In genomic region chr16:3259097-3259496, GRCh38 we compare ENCODE assay signal across 2 cellular contexts.
TF ChIP-seq lines count a peak whose summit lies in the region.

No MANE protein-coding gene starts in this region.

TF ChIP-seq in IMR-90, 13 proteins besides CTCF, POLR2A, EP300 and RAD21:
- TF ChIP-seq MAZ (IDR thresholded peaks at IDR 0.05; ENCODE audit: borderline replicate concordance, low read depth, low read length) (no peak), RCOR1 (IDR thresholded peaks at IDR 0.05; ENCODE audit: insufficient replicate concordance, low read length) (no peak), CEBPB (IDR thresholded peaks at IDR 0.05; ENCODE audit: low read depth, low read length) (no peak), BHLHE40 (IDR thresholded peaks at IDR 0.05; ENCODE audit: low read depth, low read length) (no peak), USF2 (IDR thresholded peaks at IDR 0.05; ENCODE audit: low read depth, low read length) (no peak), MXI1 (IDR thresholded peaks at IDR 0.05; ENCODE audit: borderline replicate concordance, low read depth, low read length) (no peak), NFE2L2 (IDR thresholded peaks at IDR 0.05; ENCODE audit: low read depth, low read length) (no peak)
TF ChIP-seq in IMR-90: peak in this region for 0.

TF ChIP-seq in HepG2, 621 proteins besides CTCF, POLR2A, EP300 and RAD21 (continues in another document):
- no peak for TF ChIP-seq TEF (CRISPR knock-in tag; IDR thresholded peaks at IDR 0.05)
- no peak for TF ChIP-seq ZC3H13 (CRISPR knock-in tag; IDR thresholded peaks at IDR 0.05)
- peak; percentile 63 for TF ChIP-seq BCL6 (CRISPR knock-in tag; IDR thresholded peaks at IDR 0.05)
- no peak for TF ChIP-seq ZNF749 (CRISPR knock-in tag; IDR thresholded peaks at IDR 0.05; ENCODE audit: borderline replicate concordance)
- no peak for TF ChIP-seq KDM2A (CRISPR knock-in tag; IDR thresholded peaks at IDR 0.05; ENCODE audit: borderline replicate concordance, low read depth)
- no peak for TF ChIP-seq TFDP1 (CRISPR knock-in tag; IDR thresholded peaks at IDR 0.05; ENCODE audit: borderline replicate concordance)
- no peak for TF ChIP-seq TP53 (CRISPR knock-in tag; conservative IDR thresholded peaks at IDR 0.05)
- no peak for TF ChIP-seq ZNF232 (CRISPR knock-in tag; IDR thresholded peaks at IDR 0.05; ENCODE audit: borderline replicate concordance)
- no peak for TF ChIP-seq CERS6 (CRISPR knock-in tag; IDR thresholded peaks at IDR 0.05)
- TF ChIP-seq SOX5 (CRISPR knock-in tag; IDR thresholded peaks at IDR 0.05; ENCODE audit: borderline replicate concordance), result no peak
- no peak for TF ChIP-seq PHF20 (CRISPR knock-in tag; IDR thresholded peaks at IDR 0.05)
- TF ChIP-seq LBX2 (CRISPR knock-in tag; IDR thresholded peaks at IDR 0.05; ENCODE audit: borderline replicate concordance), result no peak
- peak; percentile 64; the same call in 1 of the 2 replicates for TF ChIP-seq ZNF12 (CRISPR knock-in tag; IDR thresholded peaks at IDR 0.05)
- no peak for TF ChIP-seq JUND (CRISPR knock-in tag; IDR thresholded peaks at IDR 0.05)
- peak; percentile 22; the same call in 1 of the 2 replicates for TF ChIP-seq FOXA3 (CRISPR knock-in tag; IDR thresholded peaks at IDR 0.05)
- TF ChIP-seq ARID5B (CRISPR knock-in tag; IDR thresholded peaks at IDR 0.05), result 0 out of 2 replicates have a peak, but pooled peaks have one; percentile 41
- TF ChIP-seq MED1 (CRISPR knock-in tag; IDR thresholded peaks at IDR 0.05), result 0 out of 2 replicates have a peak, but pooled peaks have one; percentile 36
- no peak for TF ChIP-seq SNAPC5 (CRISPR knock-in tag; IDR thresholded peaks at IDR 0.05; ENCODE audit: borderline replicate concordance)
- TF ChIP-seq ZFAT (CRISPR knock-in tag; conservative IDR thresholded peaks at IDR 0.05), result no peak
- no peak for TF ChIP-seq ZNF234 (CRISPR knock-in tag; conservative IDR thresholded peaks at IDR 0.05)
- no peak for TF ChIP-seq TBX3 (IDR thresholded peaks at IDR 0.05; ENCODE audit: borderline replicate concordance)
- TF ChIP-seq ZNF180 (CRISPR knock-in tag; IDR thresholded peaks at IDR 0.05; ENCODE audit: borderline replicate concordance, low read depth), result no peak
- TF ChIP-seq PTBP1 (IDR thresholded peaks at IDR 0.05; ENCODE audit: low read depth, low read length, poor library complexity, severe bottlenecking), result no peak
- TF ChIP-seq ZNF652 (CRISPR knock-in tag; IDR thresholded peaks at IDR 0.05; ENCODE audit: borderline replicate concordance, low read depth), result no peak
- 0 out of 2 replicates have a peak, but pooled peaks have one; percentile 16 for TF ChIP-seq ZNF614 (CRISPR knock-in tag; IDR thresholded peaks at IDR 0.05; ENCODE audit: borderline replicate concordance)
- no peak for TF ChIP-seq EEA1 (CRISPR knock-in tag; IDR thresholded peaks at IDR 0.05; ENCODE audit: borderline replicate concordance)
- TF ChIP-seq RORA (CRISPR knock-in tag; IDR thresholded peaks at IDR 0.05), result no peak
- TF ChIP-seq AKAP8 (CRISPR knock-in tag; IDR thresholded peaks at IDR 0.05), result no peak
- no peak for TF ChIP-seq ZSCAN22 (CRISPR knock-in tag; IDR thresholded peaks at IDR 0.05)
- TF ChIP-seq FOXO4 (CRISPR knock-in tag; conservative IDR thresholded peaks at IDR 0.05), result no peak
- TF ChIP-seq POGZ (CRISPR knock-in tag; IDR thresholded peaks at IDR 0.05), result no peak
- TF ChIP-seq ZFX (CRISPR knock-in tag; IDR thresholded peaks at IDR 0.05; ENCODE audit: low read depth), result peak; percentile 3; the same call in 1 of the 2 replicates
- TF ChIP-seq ATF7 (IDR thresholded peaks at IDR 0.05), result no peak
- TF ChIP-seq ATF7 (CRISPR knock-in tag; IDR thresholded peaks at IDR 0.05), result no peak
- peak; percentile 51; the same call in 1 of the 2 replicates for TF ChIP-seq HNF4A (CRISPR knock-in tag; IDR thresholded peaks at IDR 0.05)
- TF ChIP-seq UBTF (CRISPR knock-in tag; IDR thresholded peaks at IDR 0.05), result 0 out of 2 replicates have a peak, but pooled peaks have one; percentile 15
- TF ChIP-seq CREB1 (IDR thresholded peaks at IDR 0.05), result 0 out of 2 replicates have a peak, but pooled peaks have one; percentile 21
- TF ChIP-seq CREB1 (CRISPR knock-in tag; IDR thresholded peaks at IDR 0.05), result no peak
- no peak for TF ChIP-seq ZNF546 (CRISPR knock-in tag; conservative IDR thresholded peaks at IDR 0.05)
- TF ChIP-seq SKI (IDR thresholded peaks at IDR 0.05; ENCODE audit: partially characterized antibody), result no peak
- no peak for TF ChIP-seq ARID3A (IDR thresholded peaks at IDR 0.05; ENCODE audit: low read depth, low read length)
- TF ChIP-seq KLF9 (CRISPR knock-in tag; IDR thresholded peaks at IDR 0.05; ENCODE audit: low read depth), result no peak
- no peak for TF ChIP-seq NFE2 (CRISPR knock-in tag; IDR thresholded peaks at IDR 0.05)
- no peak for TF ChIP-seq KDM1A (CRISPR knock-in tag; IDR thresholded peaks at IDR 0.05)
- TF ChIP-seq WIZ (CRISPR knock-in tag; IDR thresholded peaks at IDR 0.05), result no peak
- no peak for TF ChIP-seq ZNF816 (CRISPR knock-in tag; IDR thresholded peaks at IDR 0.05; ENCODE audit: borderline replicate concordance)
- TF ChIP-seq THAP11 (CRISPR knock-in tag; IDR thresholded peaks at IDR 0.05), result peak; percentile 58
- no peak for TF ChIP-seq SIX1 (CRISPR knock-in tag; IDR thresholded peaks at IDR 0.05; ENCODE audit: borderline replicate concordance)
- TF ChIP-seq IRF1 (CRISPR knock-in tag; IDR thresholded peaks at IDR 0.05; ENCODE audit: low read depth), result no peak
- peak; percentile 53; the same call in 1 of the 2 replicates for TF ChIP-seq ETV5 (CRISPR knock-in tag; IDR thresholded peaks at IDR 0.05; ENCODE audit: borderline replicate concordance)
- TF ChIP-seq ZNF879 (CRISPR knock-in tag; IDR thresholded peaks at IDR 0.05), result no peak
- TF ChIP-seq ETS1 (CRISPR knock-in tag; IDR thresholded peaks at IDR 0.05), result no peak
